ENCODE assay signal across 8 cellular contexts in the genomic region with DNA sequence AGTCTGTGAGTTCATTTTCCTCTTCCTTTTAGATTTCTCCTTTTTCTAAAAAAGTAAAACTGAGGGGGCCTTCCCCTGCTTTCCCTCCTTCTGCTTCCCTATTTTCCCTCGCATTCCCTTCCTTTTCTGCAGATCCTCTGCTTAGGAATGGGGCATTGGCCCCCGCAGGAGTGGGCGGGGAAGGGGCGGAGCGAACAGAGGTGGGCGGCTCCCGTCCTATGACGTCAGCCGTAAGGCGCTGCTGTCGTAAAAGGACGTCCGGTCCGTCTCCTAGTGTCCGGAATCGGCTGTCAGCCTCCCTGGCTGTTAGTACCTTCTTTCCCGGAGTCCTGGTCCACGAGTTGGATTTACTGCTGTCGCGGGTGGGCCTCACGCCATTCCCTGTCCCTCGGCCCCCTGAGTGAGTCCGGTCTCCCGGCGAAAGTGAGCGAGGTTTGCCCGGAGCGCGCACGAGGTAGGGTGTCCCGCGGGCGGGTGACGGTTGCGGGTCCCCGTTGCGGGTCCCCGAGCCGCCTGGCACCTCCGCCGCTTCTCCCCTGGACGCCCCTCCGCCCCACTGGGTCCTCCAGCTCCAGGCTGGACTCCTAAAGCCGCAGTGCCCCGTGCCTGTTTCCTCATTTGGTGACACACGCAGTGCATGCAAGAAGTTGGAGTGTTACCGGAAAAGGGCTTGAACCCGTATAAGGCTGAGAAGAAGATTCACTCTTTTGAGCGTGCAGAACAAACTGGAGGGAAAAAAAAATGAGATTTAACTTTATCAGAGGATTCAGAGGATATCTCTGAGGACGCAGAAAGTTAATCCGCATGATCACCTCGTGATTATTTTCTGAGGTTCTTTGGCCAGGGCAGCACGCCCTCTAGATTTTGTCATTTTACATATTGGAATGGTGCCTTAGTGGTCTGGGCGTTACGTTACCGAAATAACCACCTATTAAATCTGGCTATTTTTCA. TPM values are rescaled to one million over a fixed set of nuclear protein-coding genes. Genes with fewer than 3 reads are reported as not detected.
A peak's percentile ranks its signal among the peaks of the same experiment; 100 is the strongest.
DNase-seq lines count a peak whose midpoint lies in the region; ATAC-seq, FAIRE-seq and TF ChIP-seq lines count a peak whose summit lies in the region.

A gene (plus strand): TSS at position 241 of the 951 bp plus-strand sequence. CDS start 1,477 bp downstream, outside the sequence.

- H3K4me3 ChIP-seq in SK-N-MC = peak within 1 kb of the TSS; percentile 92
- peak within 1 kb of the TSS; percentile 73 to 89 for H3K4me3 ChIP-seq in gastroesophageal sphincter
- peak within 1 kb of the TSS; percentile 73 to 80 for H3K4me3 ChIP-seq in neutrophil (ENCODE audit: low read depth in 1 of 2, low read length in 1 of 2)

- TF ChIP-seq EP300 in gastroesophageal sphincter (IDR thresholded peaks at IDR 0.05) = no peak

- peak within 1 kb of the TSS; percentile 93 for H3K9ac ChIP-seq in SK-N-MC (ENCODE audit: insufficient read length)

- 0 to 2% methylated on average over 21 to 24 of the region's 56 CpGs for WGBS in gastroesophageal sphincter (ENCODE audit: low coverage in 1 of 2), 2 donors

- peak; percentile 97 for DNase-seq in GM03348 (ENCODE audit: low spot score)
- peak; percentile 52 for DNase-seq in H54 (ENCODE audit: insufficient read length, low spot score)
- peak; percentile 88 for DNase-seq in LoVo (ENCODE audit: low spot score)
- peak; percentile 56 for DNase-seq in SK-N-MC (ENCODE audit: low read depth, low spot score)
- DNase-seq in activated naive CD4-positive, alpha-beta T cell treated with anti-CD3 and anti-CD28 coated beads, Interleukin-2, amount 10 ng/mL, durations not matched to agents 7 days and 5 days = peak; percentile 86
- peak; percentile 36 to 94 (median 87) for DNase-seq in substantia nigra (lab: John Stamatoyannopoulos, UW)

- H3K27ac ChIP-seq in SK-N-MC (no peak within 1 kb of the TSS), gastroesophageal sphincter (peak within 1 kb of the TSS; percentile 90 to 97 (median 94)), neutrophil (peak within 1 kb of the TSS; percentile 82), substantia nigra (ENCODE audit: low read depth, low read length, poor library complexity, severe bottlenecking) (peak within 1 kb of the TSS; percentile 88)

- H3K9me3 ChIP-seq in SK-N-MC (ENCODE audit: low read depth, low read length) (no peaks in the 10 kb centered on the region), gastroesophageal sphincter (no peaks in the 10 kb centered on the region), neutrophil (no peaks in the 10 kb centered on the region)

- TF ChIP-seq CTCF in gastroesophageal sphincter (IDR thresholded peaks at IDR 0.05) = peak in 2 of 4 experiments; percentile 20 to 33
- no peak for TF ChIP-seq CTCF in neutrophil (IDR thresholded peaks at IDR 0.05)

- H3K27me3 Mint-ChIP-seq in activated naive CD4-positive, alpha-beta T cell treated with anti-CD3 and anti-CD28 coated beads, Interleukin-2, amount 10 ng/mL, durations not matched to agents 7 days and 5 days = peaks cover 11% of the 10 kb centered on the region

- peaks cover 34% of the 10 kb centered on the region for H3K4me1 Mint-ChIP-seq in activated naive CD4-positive, alpha-beta T cell treated with anti-CD3 and anti-CD28 coated beads, Interleukin-2, amount 10 ng/mL, durations not matched to agents 7 days and 5 days

- H3K36me3 Mint-ChIP-seq in activated naive CD4-positive, alpha-beta T cell treated with anti-CD3 and anti-CD28 coated beads, Interleukin-2, amount 10 ng/mL, durations not matched to agents 7 days and 5 days = peaks cover 23% of the 10 kb centered on the region

- peaks cover 38% of the 10 kb centered on the region for H3K36me3 ChIP-seq in SK-N-MC (ENCODE audit: insufficient read depth, low read length)
- peaks cover 5 to 22% of the 10 kb centered on the region in 2 donors for H3K36me3 ChIP-seq in gastroesophageal sphincter
- H3K36me3 ChIP-seq in neutrophil = peaks cover 21% of the 10 kb centered on the region

- CTCF ChIA-PET in activated naive CD4-positive, alpha-beta T cell treated with anti-CD3 and anti-CD28 coated beads, Interleukin-2, amount 10 ng/mL, durations not matched to agents 7 days and 5 days (lab: Charles Lee) = no interaction called here

- H3K4me3 Mint-ChIP-seq in activated naive CD4-positive, alpha-beta T cell treated with anti-CD3 and anti-CD28 coated beads, Interleukin-2, amount 10 ng/mL, durations not matched to agents 7 days and 5 days = peak within 1 kb of the TSS; percentile 92

- peak; percentile 82 for TF ChIP-seq POLR2A in H54 (IDR thresholded peaks at IDR 0.05; ENCODE audit: low read depth, low read length)
- TF ChIP-seq POLR2A in gastroesophageal sphincter (IDR thresholded peaks at IDR 0.05) = peak; percentile 70 to 82

- H3K4me1 ChIP-seq in gastroesophageal sphincter (peaks cover 0 to 38% (median 3%) of the 10 kb centered on the region in 3 donors), neutrophil (ENCODE audit: control insufficient read depth in 1 of 2, insufficient read depth in 1 of 2, low read depth in 1 of 2, low read length in 1 of 2) (peaks cover 7 to 10% of the 10 kb centered on the region in 2 experiments)

- no peaks in the 10 kb centered on the region for H3K9me3 Mint-ChIP-seq in activated naive CD4-positive, alpha-beta T cell treated with anti-CD3 and anti-CD28 coated beads, Interleukin-2, amount 10 ng/mL, durations not matched to agents 7 days and 5 days

- peak; percentile 72 for FAIRE-seq in H54 (lab: Jason Lieb, UNC)

- H3K27me3 ChIP-seq in gastroesophageal sphincter (no peaks in the 10 kb centered on the region), neutrophil (no peaks in the 10 kb centered on the region)

- H3K27ac Mint-ChIP-seq in activated naive CD4-positive, alpha-beta T cell treated with anti-CD3 and anti-CD28 coated beads, Interleukin-2, amount 10 ng/mL, durations not matched to agents 7 days and 5 days = peak within 1 kb of the TSS; percentile 96

- ATAC-seq in gastroesophageal sphincter = peak; percentile 93

RNA-seq across cellular contexts. Expression of the gene that starts here (rescaled TPM):
- 10 to 100 TPM; 31.2 to 44.9 (median 42.4) TPM for total RNA-seq in gastroesophageal sphincter
